ENCODE assay signal across 14 cellular contexts in genomic region chr1:226725870-226726212, GRCh38. TPM values are rescaled to one million over a fixed set of nuclear protein-coding genes. Genes with fewer than 3 reads are reported as not detected.
DNase-seq lines count a peak whose midpoint lies in the region; ATAC-seq and TF ChIP-seq lines count a peak whose summit lies in the region.
"Had no signal": no experiment of that assay in that cellular context is flagged by ENCODE, and none has a peak within 500 bp of the region (broad histone marks: within the 10 kb centered on the region; RNA-seq: fewer than 3 reads in every experiment).

No MANE protein-coding gene starts in this region.

- TF ChIP-seq CTCF in gastrocnemius medialis (IDR thresholded peaks at IDR 0.05 in 4 of 5, conservative IDR thresholded peaks at IDR 0.05 in 1 of 5) = no peak

- H3K36me3 ChIP-seq in gastrocnemius medialis = no peaks in the 10 kb centered on the region

- H3K27ac Mint-ChIP-seq in activated CD4-positive, alpha-beta T cell treated with anti-CD3 and anti-CD28 coated beads, Interleukin-2, amount 10 ng/mL, durations not matched to agents 24 days and 14 days = peak overlapping the region; percentile 90
- H3K27ac Mint-ChIP-seq in T-helper 17 cell = peak overlapping the region; percentile 97
- peak overlapping the region; percentile 60 for H3K27ac Mint-ChIP-seq in dendritic cell treated with granulocyte-macrophage colony-stimulating factor and Interleukin-4, amounts not matched to agents 40 ng/mL and 50 ng/mL, for 4 days

- H3K9me3 ChIP-seq in T-helper 17 cell (ENCODE audit: control insufficient read depth, low read length, poor library complexity, severe bottlenecking) = no peaks in the 10 kb centered on the region
- H3K9me3 ChIP-seq in gastrocnemius medialis = no peaks in the 10 kb centered on the region

- in situ Hi-C loops in gastrocnemius medialis (cut with MboI; ENCODE audit: low sequenced_read_pairs in 4 of 4) = no loop called here

- intact Hi-C loops in activated CD4-positive, alpha-beta T cell treated with anti-CD3 and anti-CD28 coated beads, Interleukin-2, amount 10 ng/mL, durations not matched to agents 24 days and 14 days (cut with micrococcal nuclease) = loop anchor here (1.0 kb wide), 2 partner anchors 14 to 23 kb away; no protein-coding TSS in a partner anchor
- intact Hi-C loops in dendritic cell treated with granulocyte-macrophage colony-stimulating factor and Interleukin-4, amounts not matched to agents 40 ng/mL and 50 ng/mL, for 4 days (cut with micrococcal nuclease) = no loop called here
- intact Hi-C loops in gastrocnemius medialis (cut with DNase I; ENCODE audit: low total_unique reads) = no loop called here

- no peaks in the 10 kb centered on the region for H3K9me3 Mint-ChIP-seq in activated CD4-positive, alpha-beta T cell treated with anti-CD3 and anti-CD28 coated beads, Interleukin-2, amount 10 ng/mL, durations not matched to agents 24 days and 14 days
- no peaks in the 10 kb centered on the region for H3K9me3 Mint-ChIP-seq in dendritic cell treated with granulocyte-macrophage colony-stimulating factor and Interleukin-4, amounts not matched to agents 40 ng/mL and 50 ng/mL, for 4 days

- TF ChIP-seq POLR2A in gastrocnemius medialis (IDR thresholded peaks at IDR 0.05) = no peak

- H3K27me3 ChIP-seq in gastrocnemius medialis = no peaks in the 10 kb centered on the region

- peaks cover 80% of the 10 kb centered on the region for H3K4me1 Mint-ChIP-seq in activated CD4-positive, alpha-beta T cell treated with anti-CD3 and anti-CD28 coated beads, Interleukin-2, amount 10 ng/mL, durations not matched to agents 24 days and 14 days
- H3K4me1 Mint-ChIP-seq in T-helper 17 cell = peaks cover 71% of the 10 kb centered on the region
- H3K4me1 Mint-ChIP-seq in dendritic cell treated with granulocyte-macrophage colony-stimulating factor and Interleukin-4, amounts not matched to agents 40 ng/mL and 50 ng/mL, for 4 days (ENCODE audit: low read depth) = peaks cover 86% of the 10 kb centered on the region

- H3K27me3 Mint-ChIP-seq in activated CD4-positive, alpha-beta T cell treated with anti-CD3 and anti-CD28 coated beads, Interleukin-2, amount 10 ng/mL, durations not matched to agents 24 days and 14 days = no peaks in the 10 kb centered on the region
- H3K27me3 Mint-ChIP-seq in T-helper 17 cell = no peaks in the 10 kb centered on the region
- H3K27me3 Mint-ChIP-seq in dendritic cell treated with granulocyte-macrophage colony-stimulating factor and Interleukin-4, amounts not matched to agents 40 ng/mL and 50 ng/mL, for 4 days = no peaks in the 10 kb centered on the region

- no peak overlapping the region for H3K4me3 ChIP-seq in gastrocnemius medialis

- peak overlapping the region; percentile 78 for H3K4me3 Mint-ChIP-seq in activated CD4-positive, alpha-beta T cell treated with anti-CD3 and anti-CD28 coated beads, Interleukin-2, amount 10 ng/mL, durations not matched to agents 24 days and 14 days
- peak overlapping the region; percentile 85 for H3K4me3 Mint-ChIP-seq in T-helper 17 cell
- H3K4me3 Mint-ChIP-seq in dendritic cell treated with granulocyte-macrophage colony-stimulating factor and Interleukin-4, amounts not matched to agents 40 ng/mL and 50 ng/mL, for 4 days = no peak overlapping the region

- peak overlapping the region in 3 of 4 donors; percentile 11 to 39 (median 17) for H3K27ac ChIP-seq in gastrocnemius medialis

- DNase-seq in activated CD4-positive, alpha-beta T cell treated with anti-CD3 and anti-CD28 coated beads, Interleukin-2, amount 10 ng/mL, durations not matched to agents 24 days and 14 days = no peak
- DNase-seq in activated CD4-positive, alpha-beta T cell treated with anti-CD3 and anti-CD28 coated beads, Interleukin-2, amount 50 U/mL, for 48 hours = no peak
- DNase-seq in T-helper 17 cell = no peak
- DNase-seq in gastrocnemius medialis = no peak
- DNase-seq in NCI-H1092 (lab: John Stamatoyannopoulos, UW) = no peak
- DNase-seq: activated CD8-positive, alpha-beta memory T cell treated with anti-CD3 and anti-CD28 coated beads for 24 hours; left cardiac atrium; NCI-H2107; RPMI8226; stimulated activated CD4-positive, alpha-beta T cell treated with anti-CD3 and anti-CD28 coated beads, Interleukin-2, amount 100 ng/mL, for 24 hours; stimulated activated CD8-positive, alpha-beta memory T cell treated with anti-CD3 and anti-CD28 coated beads, Interleukin-4, amount 100 ng/mL, for 48 hours had no signal

- no peak for ATAC-seq in T-helper 17 cell
- no peak for ATAC-seq in gastrocnemius medialis
- no peak for ATAC-seq in HG02870 (IDR thresholded peaks at IDR 0.05; ENCODE audit: unreplicated experiment)
- ATAC-seq in GM18867 (IDR thresholded peaks at IDR 0.05; ENCODE audit: unreplicated experiment) = no peak
- ATAC-seq: left cardiac atrium had no signal

- H3K4me1 ChIP-seq in gastrocnemius medialis = peaks cover 37 to 39% of the 10 kb centered on the region in 2 donors

- H3K36me3 Mint-ChIP-seq in activated CD4-positive, alpha-beta T cell treated with anti-CD3 and anti-CD28 coated beads, Interleukin-2, amount 10 ng/mL, durations not matched to agents 24 days and 14 days (ENCODE audit: low read depth) = peaks cover 69% of the 10 kb centered on the region
- peaks cover 7% of the 10 kb centered on the region for H3K36me3 Mint-ChIP-seq in T-helper 17 cell (ENCODE audit: low read depth)
- peaks cover 73% of the 10 kb centered on the region for H3K36me3 Mint-ChIP-seq in dendritic cell treated with granulocyte-macrophage colony-stimulating factor and Interleukin-4, amounts not matched to agents 40 ng/mL and 50 ng/mL, for 4 days (ENCODE audit: low read depth)

RNA-seq across cellular contexts. Expression of gene ITPKB, which starts 13.2 kb away (rescaled TPM):
- total RNA-seq in activated CD4-positive, alpha-beta T cell treated with anti-CD3 and anti-CD28 coated beads, Interleukin-2, amount 10 ng/mL, durations not matched to agents 24 days and 14 days = 29.3 and 31.2 TPM in 2 replicates
- total RNA-seq in T-helper 17 cell = 100 to 1,000 TPM; 128 to 166 TPM
- total RNA-seq in gastrocnemius medialis = 10 to 100 TPM in 1 of 4 donors, 1 to 10 TPM in 3; 7.1 to 13.9 (median 7.8) TPM
